32 cellular contexts compared by ENCODE assay signal in genomic region chr3:120681018-120681417, GRCh38. TPM values are rescaled to one million over a fixed set of nuclear protein-coding genes. Genes with fewer than 3 reads are reported as not detected.
DNase-seq lines count a peak whose midpoint lies in the region; ATAC-seq, FAIRE-seq and TF ChIP-seq lines count a peak whose summit lies in the region.
"Had no signal": no experiment of that assay in that cellular context is flagged by ENCODE, and none has a peak within 500 bp of the region (broad histone marks: within the 10 kb centered on the region; RNA-seq: fewer than 3 reads in every experiment).

No MANE protein-coding gene starts in this region.

- no peaks in the 10 kb centered on the region for H3K27me3 ChIP-seq in HUES64 (ENCODE audit: insufficient read depth, low read length)
- H3K27me3 ChIP-seq in esophagus muscularis mucosa: no peaks in the 10 kb centered on the region
- no peaks in the 10 kb centered on the region for H3K27me3 ChIP-seq in PC-3 (ENCODE audit: low read length)
- H3K27me3 ChIP-seq: breast epithelium, heart right ventricle had no signal

- H4K20me1 ChIP-seq in PC-3 (ENCODE audit: low read length): no peaks in the 10 kb centered on the region

- 100% methylated on average over 2 of the region's 2 CpGs for WGBS in HUES64
- 93% methylated on average over 2 of the region's 2 CpGs for WGBS in esophagus muscularis mucosa

- no peak overlapping the region for H3K9ac ChIP-seq in HUES64 (ENCODE audit: low read depth, low read length)
- H3K9ac ChIP-seq in PC-3 (ENCODE audit: low read length): no peak overlapping the region

- H3K9me3 Mint-ChIP-seq in neural crest cell: no peaks in the 10 kb centered on the region

- H3K27me3 Mint-ChIP-seq in neural crest cell (ENCODE audit: low read depth): no peaks in the 10 kb centered on the region
- H3K27me3 Mint-ChIP-seq: activated CD4-positive, alpha-beta memory T cell treated with anti-CD3 and anti-CD28 coated beads, Interleukin-2, amount 10 ng/mL, durations not matched to agents 7 days and 5 days; CD4-positive, CD25-positive, alpha-beta regulatory T cell had no signal

- H3K4me1 ChIP-seq in HUES64 (ENCODE audit: insufficient read depth, low read length) (peaks cover 36% of the 10 kb centered on the region), esophagus muscularis mucosa (peaks cover 8 to 17% (median 16%) of the 10 kb centered on the region in 4 donors), PC-3 (ENCODE audit: insufficient read depth, low read length) (peaks cover 26% of the 10 kb centered on the region)

- H3K4me3 ChIP-seq in HUES64 (ENCODE audit: low read length) (no peak overlapping the region), esophagus muscularis mucosa (no peak overlapping the region), PC-3 (ENCODE audit: low read length) (no peak overlapping the region)
- H3K4me3 ChIP-seq: heart right ventricle had no signal

- H3K36me3 ChIP-seq in HUES64 (ENCODE audit: insufficient read depth, low read length) (no peaks in the 10 kb centered on the region), esophagus muscularis mucosa (no peaks in the 10 kb centered on the region), PC-3 (ENCODE audit: low read depth, low read length) (no peaks in the 10 kb centered on the region)
- H3K36me3 ChIP-seq: breast epithelium, heart right ventricle had no signal

- no peaks in the 10 kb centered on the region for H3K79me2 ChIP-seq in PC-3 (ENCODE audit: low read length)

- no peak overlapping the region for H3K4me2 ChIP-seq in PC-3 (ENCODE audit: low read length)

- no peak for ATAC-seq in PC-3
- ATAC-seq: activated T-helper 17 cell treated with anti-CD3 and anti-CD28 coated beads, Interleukin-2, amount 50 U/mL, for 72 hours; heart right ventricle; left colon had no signal

- no TSS peak for BruUV-seq in PC-3 (replicated peaks; lab: Mats Ljungman, UMichigan)

- CTCF ChIA-PET in PC-3 (lab: Charles Lee): no interaction called here

- peak overlapping the region; percentile 67; the same call in 1 of the 2 replicates for H3K27ac ChIP-seq in HUES64 (ENCODE audit: low read depth, low read length)
- no peak overlapping the region for H3K27ac ChIP-seq in esophagus muscularis mucosa (replicated peaks in 1 of 4)
- no peak overlapping the region for H3K27ac ChIP-seq in PC-3 (ENCODE audit: low read length)
- H3K27ac ChIP-seq: heart right ventricle, RWPE1 had no signal

- no peak overlapping the region for H3K4me3 Mint-ChIP-seq in neural crest cell
- H3K4me3 Mint-ChIP-seq: activated CD4-positive, alpha-beta memory T cell treated with anti-CD3 and anti-CD28 coated beads, Interleukin-2, amount 10 ng/mL, durations not matched to agents 7 days and 5 days; activated T-helper 17 cell treated with anti-CD3 and anti-CD28 coated beads, Interleukin-2, amount 50 U/mL, for 72 hours; CD4-positive, CD25-positive, alpha-beta regulatory T cell had no signal

- no peaks in the 10 kb centered on the region for H3F3A ChIP-seq in PC-3 (ENCODE audit: low read length, unreplicated experiment)

- H2AFZ ChIP-seq in PC-3 (ENCODE audit: low read length): no peak overlapping the region

- no peak for FAIRE-seq in frontal cortex (lab: Jason Lieb, UNC)
- FAIRE-seq: GM12891, TTC549 had no signal

- no peak for TF ChIP-seq EP300 in esophagus muscularis mucosa (IDR thresholded peaks at IDR 0.05)

- intact Hi-C loops in esophagus muscularis mucosa (cut with DNase I) (no loop called here), PC-3 (cut with micrococcal nuclease) (no loop called here)

- DNase-seq in esophagus muscularis mucosa (ENCODE audit: extremely low spot score): peak; percentile 34
- DNase-seq in neural crest cell (ENCODE audit: low read depth, low spot score): no peak
- DNase-seq in PC-3: no peak
- DNase-seq in NCI-H1105 (lab: John Stamatoyannopoulos, UW): no peak
- DNase-seq in frontal cortex (ENCODE audit: low spot score in 2 of 2): no peak
- DNase-seq in AG08396 (ENCODE audit: low spot score): no peak
- DNase-seq: activated CD4-positive, alpha-beta memory T cell treated with anti-CD3 and anti-CD28 coated beads, Interleukin-2, amount 10 ng/mL, durations not matched to agents 7 days and 5 days; activated CD4-positive, alpha-beta T cell treated with anti-CD3 and anti-CD28 coated beads for 1 hour; activated CD8-positive, alpha-beta memory T cell treated with anti-CD3 and anti-CD28 coated beads, Interleukin-2, amount 50 U/mL, for 48 hours; activated naive CD4-positive, alpha-beta T cell treated with anti-CD3 and anti-CD28 coated beads, Interleukin-2, amount 50 U/mL, for 16 hours; amniotic stem cell; CD4-positive, CD25-positive, alpha-beta regulatory T cell; effector CD8-positive, alpha-beta T cell; EL; foreskin fibroblast; heart right ventricle; KBM-7; left colon; mesendoderm; NCI-H2081; NCI-H2227 treated with DMSO at 0.1 percent for 48 hours; NCI-H69; occipital lobe; T-helper 1 cell; trophoblast cell had no signal

- peak overlapping the region; percentile 95 for H3K27ac Mint-ChIP-seq in neural crest cell (ENCODE audit: unreplicated experiment)
- H3K27ac Mint-ChIP-seq: activated CD4-positive, alpha-beta memory T cell treated with anti-CD3 and anti-CD28 coated beads, Interleukin-2, amount 10 ng/mL, durations not matched to agents 7 days and 5 days; activated T-helper 17 cell treated with anti-CD3 and anti-CD28 coated beads, Interleukin-2, amount 50 U/mL, for 72 hours had no signal

- TF ChIP-seq CTCF in esophagus muscularis mucosa (IDR thresholded peaks at IDR 0.05) (no peak), neural crest cell (conservative IDR thresholded peaks at IDR 0.05) (no peak), PC-3 (conservative IDR thresholded peaks at IDR 0.05; ENCODE audit: low read depth, low read length) (no peak)

- peaks cover 13% of the 10 kb centered on the region for H3K9me3 ChIP-seq in HUES64 (ENCODE audit: insufficient read depth, low read depth, low read length)
- H3K9me3 ChIP-seq in esophagus muscularis mucosa: no peaks in the 10 kb centered on the region
- H3K9me3 ChIP-seq in PC-3 (ENCODE audit: low read length): no peaks in the 10 kb centered on the region
- H3K9me3 ChIP-seq: breast epithelium had no signal

- peaks cover 3% of the 10 kb centered on the region for H3K36me3 Mint-ChIP-seq in neural crest cell (ENCODE audit: low read depth)

- no peak for TF ChIP-seq POLR2A in esophagus muscularis mucosa (IDR thresholded peaks at IDR 0.05; ENCODE audit: low read depth)

- H3K4me1 Mint-ChIP-seq in neural crest cell: peaks cover 46% of the 10 kb centered on the region
- H3K4me1 Mint-ChIP-seq: activated T-helper 17 cell treated with anti-CD3 and anti-CD28 coated beads, Interleukin-2, amount 50 U/mL, for 72 hours had no signal

- H3K9me2 ChIP-seq in PC-3 (replicated peaks; ENCODE audit: low read length): no peaks in the 10 kb centered on the region

- POLR2A ChIA-PET in PC-3 (lab: Charles Lee; ENCODE audit: unreplicated experiment): no interaction called here

RNA-seq across cellular contexts. Expression of gene HGD, which starts 1.0 kb away (rescaled TPM):
- 0.50 TPM for polyA plus RNA-seq in HUES64 (2013, experiment 1 of 2)
- 0.82 TPM for polyA plus RNA-seq in HUES64 (2013, experiment 2 of 2)
- total RNA-seq in esophagus muscularis mucosa (under 1 TPM in 1 of 4 donors, not detected in 3; 0.69 TPM), neural crest cell (0.75 and 1.2 TPM in 2 replicates), PC-3 (2014; rRNA removed) (0.11 and 1.4 TPM in 2 replicates), frontal cortex (under 0.01 TPM)
- total RNA-seq: SK-MEL-5 had no signal
